ENCODE assay signal across 23 cellular contexts in genomic region chr2:232458051-232458660, GRCh38. TPM values are rescaled to one million over a fixed set of nuclear protein-coding genes. Genes with fewer than 3 reads are reported as not detected.
DNase-seq lines count a peak whose midpoint lies in the region; ATAC-seq and TF ChIP-seq lines count a peak whose summit lies in the region.
"Had no signal": no experiment of that assay in that cellular context is flagged by ENCODE, and none has a peak within 500 bp of the region (broad histone marks: within the 10 kb centered on the region; RNA-seq: fewer than 3 reads in every experiment).

No MANE protein-coding gene starts in this region.

- H3K27me3 ChIP-seq in IMR-90 (ENCODE audit: control insufficient read depth, insufficient read depth, low read length) (peaks cover 23% of the 10 kb centered on the region; the same call in 1 of the 2 replicates), spleen (replicated peaks in 1 of 7) (peaks cover 0 to 46% (median 14%) of the 10 kb centered on the region in 7 donors)

- in situ Hi-C loops in IMR-90 (cut with MboI; ENCODE audit: low sequenced_read_pairs) = no loop called here
- in situ Hi-C loops in G401 (cut with HindIII; ENCODE audit: low sequenced_read_pairs) = no loop called here

- no peak overlapping the region for H3K4ac ChIP-seq in IMR-90 (ENCODE audit: low read depth, low read length)

- no peak for TF ChIP-seq POLR2A in IMR-90 (IDR thresholded peaks at IDR 0.05; ENCODE audit: low read depth, low read length)
- no peak for TF ChIP-seq POLR2A in spleen (IDR thresholded peaks at IDR 0.05)

- intact Hi-C loops in cardiac septum (cut with DNase I) (no loop called here), Right ventricle myocardium superior (cut with DNase I) (no loop called here), IMR-90 (cut with micrococcal nuclease) (no loop called here), spleen (cut with DNase I; ENCODE audit: low total_unique reads) (loop anchor here (10.0 kb wide), 1 partner anchor 67 kb away; the partner anchor contains the start of genes CHRND and PRSS56)

- H2BK5ac ChIP-seq in IMR-90 (ENCODE audit: low read depth, low read length, poor library complexity, severe bottlenecking) = no peak overlapping the region

- H4K91ac ChIP-seq in IMR-90 (ENCODE audit: insufficient read depth, low read depth, low read length) = no peak overlapping the region

- no peak overlapping the region for H3K27ac ChIP-seq in IMR-90 (ENCODE audit: insufficient read depth, low read length)
- no peak overlapping the region for H3K27ac ChIP-seq in spleen

- H3K36me3 ChIP-seq in IMR-90 (ENCODE audit: control insufficient read depth, insufficient read depth, low read length) (no peaks in the 10 kb centered on the region), spleen (no peaks in the 10 kb centered on the region)

- dilution Hi-C loops in IMR-90 (cut with HindIII; ENCODE audit: low sequenced_read_pairs, unreplicated experiment) = no loop called here

- H3K9me3 ChIP-seq in IMR-90 (ENCODE audit: control insufficient read depth, insufficient read depth, low read length) (no peaks in the 10 kb centered on the region), spleen (no peaks in the 10 kb centered on the region)
- H3K9me3 ChIP-seq: SK-N-SH had no signal

- BruUV-seq in IMR-90 (replicated peaks; lab: Mats Ljungman, UMichigan) = no TSS peak

- H3K4me3 ChIP-seq in IMR-90 (ENCODE audit: insufficient read depth, low read depth, low read length) (no peak overlapping the region), spleen (no peak overlapping the region)
- H3K4me3 ChIP-seq: GM23338 had no signal

- peak overlapping the region; percentile 63 for H2AFZ ChIP-seq in IMR-90 (replicated peaks; ENCODE audit: low read length, poor library complexity)

- no peak overlapping the region for H2AK5ac ChIP-seq in IMR-90 (ENCODE audit: low read depth, low read length)

- no peak overlapping the region for H2BK20ac ChIP-seq in IMR-90 (ENCODE audit: low read depth, low read length)

- H2BK15ac ChIP-seq in IMR-90 (ENCODE audit: low read depth, low read length) = no peak overlapping the region

- no peaks in the 10 kb centered on the region for H3K4me1 ChIP-seq in IMR-90 (ENCODE audit: control insufficient read depth, insufficient read depth, low read length)
- H3K4me1 ChIP-seq in spleen = no peaks in the 10 kb centered on the region

- POLR2A ChIA-PET in IMR-90 (lab: Charles Lee; ENCODE audit: unreplicated experiment) = no interaction called here

- 79% methylated on average over 13 of the region's 25 CpGs; no CpG with 5 or more reads in 1 of the 2 experiments for WGBS in IMR-90 (ENCODE audit: extremely low coverage in 2 of 2, insufficient read length in 1 of 2), 2 experiments
- 82 to 88% (median 86%) methylated on average over 11 to 25 of the region's 25 CpGs for WGBS in spleen, 5 donors

- no peak overlapping the region for H4K5ac ChIP-seq in IMR-90 (ENCODE audit: low read depth, low read length)

- H3K79me1 ChIP-seq in IMR-90 (ENCODE audit: low read depth in 1 of 2, low read length in 2 of 2) = no peaks in the 10 kb centered on the region

- no peaks in the 10 kb centered on the region for H4K20me1 ChIP-seq in IMR-90 (ENCODE audit: insufficient read depth, low read length)

- no peak overlapping the region for H3K56ac ChIP-seq in IMR-90 (ENCODE audit: extremely low read depth, insufficient read depth, low read length)

- no peak overlapping the region for H4K8ac ChIP-seq in IMR-90 (ENCODE audit: low read depth in 2 of 2, low read length in 2 of 2)

- no peak overlapping the region for H3K9ac ChIP-seq in IMR-90 (ENCODE audit: low read depth, low read length)
- H3K9ac ChIP-seq: SK-N-SH had no signal

- CTCF ChIA-PET in IMR-90 (lab: Yijun Ruan, JAX) = no interaction called here

- H3K4me2 ChIP-seq in IMR-90 (ENCODE audit: low read depth, low read length) = no peak overlapping the region
- H3K4me2 ChIP-seq: GM23338, SK-N-SH had no signal

- H2AK9ac ChIP-seq in IMR-90 (replicated peaks; ENCODE audit: low read depth, low read length, poor library complexity) = no peak overlapping the region

- ATAC-seq in Right ventricle myocardium superior (ENCODE audit: poor library complexity) (no peak), IMR-90 (ENCODE audit: low read depth) (no peak), GM21619 (IDR thresholded peaks at IDR 0.05; ENCODE audit: unreplicated experiment) (no peak)
- ATAC-seq: HCT116, PC-3 had no signal

- no peak overlapping the region for H3K18ac ChIP-seq in IMR-90 (ENCODE audit: low read depth, low read length)

- no peak overlapping the region for H2BK120ac ChIP-seq in IMR-90 (ENCODE audit: low read depth, low read length)

- no peak overlapping the region for H3K14ac ChIP-seq in IMR-90 (replicated peaks; ENCODE audit: low read depth, low read length)

- TF ChIP-seq CTCF in IMR-90 (conservative IDR thresholded peaks at IDR 0.05; ENCODE audit: low read depth, low read length) = no peak
- TF ChIP-seq CTCF in spleen (IDR thresholded peaks at IDR 0.05 in 8 of 11, conservative IDR thresholded peaks at IDR 0.05 in 3 of 11) = no peak

- no peak for TF ChIP-seq RAD21 in IMR-90 (IDR thresholded peaks at IDR 0.05; ENCODE audit: low read length)

- no peaks in the 10 kb centered on the region for H3K9me1 ChIP-seq in IMR-90 (ENCODE audit: insufficient read depth, low read length)

- no peak overlapping the region for H3K23ac ChIP-seq in IMR-90 (ENCODE audit: low read depth, low read length)

- DNase-seq in cardiac septum (ENCODE audit: low spot score) = peak; percentile 58
- no peak for DNase-seq in Right ventricle myocardium superior
- no peak for DNase-seq in IMR-90
- DNase-seq in left kidney (ENCODE audit: low read depth, low spot score) = peak; percentile 33
- DNase-seq in spleen = peak; percentile 59
- no peak for DNase-seq in NCI-H1417 (lab: John Stamatoyannopoulos, UW)
- DNase-seq in G401 (ENCODE audit: low spot score) = no peak
- DNase-seq: CD4-positive, CD25-positive, alpha-beta regulatory T cell; DMS 273 treated with DMSO at 0.1 percent for 48 hours; DND-41; NCI-H1105; NCI-H1694 treated with DMSO at 0.1 percent for 48 hours; NCI-H2081 treated with DMSO at 0.1 percent for 48 hours; NCI-H2171 treated with DMSO at 0.1 percent for 48 hours; NCI-H524 treated with DMSO at 0.1 percent for 48 hours; PC-3; RPMI8226; SHP77 treated with DMSO at 0.1 percent for 48 hours; SK-N-SH had no signal

TF ChIP-seq in IMR-90, 13 proteins besides CTCF, POLR2A, EP300 and RAD21 (continues in another document):
- no peak for TF ChIP-seq MXI1 (IDR thresholded peaks at IDR 0.05; ENCODE audit: borderline replicate concordance, low read depth, low read length)
- TF ChIP-seq MAFK (IDR thresholded peaks at IDR 0.05; ENCODE audit: low read depth, low read length) = no peak
- TF ChIP-seq MAZ (IDR thresholded peaks at IDR 0.05; ENCODE audit: borderline replicate concordance, low read depth, low read length) = no peak
- no peak for TF ChIP-seq NFE2L2 (IDR thresholded peaks at IDR 0.05; ENCODE audit: low read depth, low read length)
- no peak for TF ChIP-seq FOS (IDR thresholded peaks at IDR 0.05; ENCODE audit: low read depth, low read length)
- no peak for TF ChIP-seq RCOR1 (IDR thresholded peaks at IDR 0.05; ENCODE audit: insufficient replicate concordance, low read length)
- no peak for TF ChIP-seq SMC3 (IDR thresholded peaks at IDR 0.05; ENCODE audit: low read depth, low read length)
- TF ChIP-seq CHD1 (IDR thresholded peaks at IDR 0.05; ENCODE audit: low read depth, low read length) = no peak
- TF ChIP-seq USF2 (IDR thresholded peaks at IDR 0.05; ENCODE audit: low read depth, low read length) = no peak
- no peak for TF ChIP-seq RFX5 (IDR thresholded peaks at IDR 0.05; ENCODE audit: low read depth, low read length)
- TF ChIP-seq ELK1 (IDR thresholded peaks at IDR 0.05; ENCODE audit: borderline replicate concordance, low read depth, low read length) = no peak

RNA-seq across cellular contexts. Expression of gene ALPI, which starts 2.2 kb away (rescaled TPM):
- total RNA-seq in cardiac septum (not detected), Right ventricle myocardium superior (not detected), IMR-90 (2012; rRNA removed) (not detected in 2 replicates), spleen (not detected)
- polyA plus RNA-seq in IMR-90 (2012; rRNA removed) (not detected in 2 replicates), spleen (not detected)
- not detected in 2 replicates for polyA plus RNA-seq in IMR-90 (2012; cell fraction: cytosol; rRNA removed)
- not detected in 2 replicates for polyA plus RNA-seq in IMR-90 (2012; cell fraction: nucleus; rRNA removed; ENCODE audit: low replicate concordance)
- not detected in 2 replicates for total RNA-seq in G401 (2014; rRNA removed; shearing (Covaris generic))
- total RNA-seq: CD4-positive, CD25-positive, alpha-beta regulatory T cell; GM23338; PC-3 had no signal
- polyA plus RNA-seq: BJ; CD4-positive, CD25-positive, alpha-beta regulatory T cell; GM23338; SK-N-SH had no signal

RNA-seq across cellular contexts. Expression of gene ECEL1, which starts 29.5 kb away (rescaled TPM):
- total RNA-seq in cardiac septum (0.27 TPM), Right ventricle myocardium superior (not detected), IMR-90 (2012; rRNA removed) (not detected in 2 replicates), spleen (10 to 100 TPM in 2 of 7 donors, under 1 TPM in 3, not detected in 2; 0.17 to 23.1 (median 0.34) TPM)
- polyA plus RNA-seq in IMR-90 (2012; rRNA removed) (not detected in 2 replicates), spleen (1 to 10 TPM in 1 of 3 donors, under 1 TPM in 2; 0.10 to 1.6 (median 0.30) TPM)
- not detected in 2 replicates for polyA plus RNA-seq in IMR-90 (2012; cell fraction: cytosol; rRNA removed)
- polyA plus RNA-seq in IMR-90 (2012; cell fraction: nucleus; rRNA removed; ENCODE audit: low replicate concordance) = not detected in 2 replicates
- total RNA-seq in G401 (2014; rRNA removed; shearing (Covaris generic)) = 9.6 and 11.9 TPM in 2 replicates
- total RNA-seq: CD4-positive, CD25-positive, alpha-beta regulatory T cell; PC-3 had no signal
- polyA plus RNA-seq: BJ; CD4-positive, CD25-positive, alpha-beta regulatory T cell; SK-N-SH had no signal

RNA-seq across cellular contexts. Expression of gene ALPG, which starts 51.5 kb away (rescaled TPM):
- not detected for total RNA-seq in cardiac septum
- total RNA-seq in Right ventricle myocardium superior = not detected
- total RNA-seq in IMR-90 (2012; rRNA removed) = not detected in 2 replicates
- polyA plus RNA-seq in IMR-90 (2012; rRNA removed) = not detected in 2 replicates
- not detected in 2 replicates for polyA plus RNA-seq in IMR-90 (2012; cell fraction: cytosol; rRNA removed)
- polyA plus RNA-seq in IMR-90 (2012; cell fraction: nucleus; rRNA removed; ENCODE audit: low replicate concordance) = not detected in 2 replicates
- total RNA-seq in spleen = not detected
- not detected for polyA plus RNA-seq in spleen
- 203 and 218 TPM in 2 replicates for total RNA-seq in G401 (2014; rRNA removed; shearing (Covaris generic))
- total RNA-seq: CD4-positive, CD25-positive, alpha-beta regulatory T cell had no signal
- polyA plus RNA-seq: BJ; CD4-positive, CD25-positive, alpha-beta regulatory T cell; SK-N-SH had no signal

Comparison
In these comparisons a context has a peak if more than half of its experiments do, and no peak if none do; other contexts are left out.
1. DNase-seq: peak in cardiac septum (single experiment), left kidney (single experiment) and spleen (single experiment); none in Right ventricle myocardium superior (single experiment), IMR-90 (single experiment), NCI-H1417 (0 of 3) and G401 (single experiment).
2. RNA of gene ALPG, which starts 51.5 kb away (total RNA-seq): 203 to 218 TPM in G401; not detected in cardiac septum (single experiment), not detected in Right ventricle myocardium superior (single experiment), not detected in IMR-90 and not detected in spleen; every median in the first group is over 100 times any median in the second.